In the genomic region with DNA sequence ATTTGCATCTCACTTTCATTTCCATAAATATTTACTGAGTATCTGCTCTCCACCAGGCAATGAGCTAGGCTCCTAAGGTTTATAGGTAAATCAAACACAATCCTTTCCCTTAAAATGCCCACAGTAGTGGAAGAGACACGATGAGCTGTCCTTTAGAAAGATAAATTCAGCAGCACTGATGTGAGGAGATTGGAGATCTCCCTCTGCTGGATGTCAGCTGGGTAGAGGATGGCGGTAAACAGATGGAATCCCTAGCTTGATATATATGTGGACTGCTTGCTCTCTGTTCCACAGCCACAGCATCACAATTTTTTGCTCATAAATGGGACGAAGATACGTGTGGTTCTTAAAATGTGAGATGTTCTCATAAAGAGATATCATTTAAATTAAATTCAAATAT, we compare ENCODE assay signal across 12 cellular contexts.
DNase-seq lines count a peak whose midpoint lies in the region; ATAC-seq, FAIRE-seq and TF ChIP-seq lines count a peak whose summit lies in the region.
"Had no signal": no experiment of that assay in that cellular context is flagged by ENCODE, and none has a peak within 500 bp of the region (broad histone marks: within the 10 kb centered on the region; RNA-seq: fewer than 3 reads in every experiment).

No MANE protein-coding gene starts in this region.

- no peaks in the 10 kb centered on the region for H3K36me3 Mint-ChIP-seq in activated CD4-positive, alpha-beta T cell treated with anti-CD3 and anti-CD28 coated beads, Interleukin-2, amount 10 ng/mL, durations not matched to agents 24 days and 14 days (ENCODE audit: low read depth)
- H3K36me3 Mint-ChIP-seq: stimulated activated effector memory CD8-positive, alpha-beta T cell treated with anti-CD3 and anti-CD28 coated beads, Interleukin-12 subunit alpha, Interleukin-12 subunit beta, amount 100 ng/mL, for 72 hours had no signal

- H3K36me3 ChIP-seq in bronchial epithelial cell (ENCODE audit: control insufficient read depth, insufficient read depth, low read length) (no peaks in the 10 kb centered on the region), upper lobe of right lung (no peaks in the 10 kb centered on the region)
- H3K36me3 ChIP-seq: BLaER1 treated with 17β-estradiol and CSF1 and Interleukin-3, amounts not matched to agents 10 nM and 100 nM had no signal

- no peak for FAIRE-seq in bronchial epithelial cell (lab: Jason Lieb, UNC)

- intact Hi-C loops in left cardiac atrium (cut with DNase I), result loop anchor here in 1 of 2 donors (10.0 kb wide), 1 partner anchor 223 kb away; no protein-coding TSS in a partner anchor
- intact Hi-C loops in Right ventricle myocardium inferior (cut with DNase I), result loop anchor here (10.0 kb wide), 1 partner anchor 213 kb away; the partner anchor contains the start of gene RASGEF1B
- intact Hi-C loops in upper lobe of right lung (cut with DNase I), result no loop called here
- intact Hi-C loops in activated CD4-positive, alpha-beta T cell treated with anti-CD3 and anti-CD28 coated beads, Interleukin-2, amount 10 ng/mL, durations not matched to agents 24 days and 14 days (cut with micrococcal nuclease), result no loop called here

- H3K9me3 ChIP-seq in upper lobe of right lung, result no peaks in the 10 kb centered on the region
- H3K9me3 ChIP-seq: BLaER1 treated with 17β-estradiol and CSF1 and Interleukin-3, amounts not matched to agents 10 nM and 100 nM had no signal

- H3K27me3 Mint-ChIP-seq in activated CD4-positive, alpha-beta T cell treated with anti-CD3 and anti-CD28 coated beads, Interleukin-2, amount 10 ng/mL, durations not matched to agents 24 days and 14 days, result no peaks in the 10 kb centered on the region

- ATAC-seq in left cardiac atrium (peak; percentile 49 to 67), Right ventricle myocardium inferior (no peak), upper lobe of right lung (peak; percentile 52), esophagus mucosa (no peak)
- ATAC-seq: Panc1; stimulated activated effector memory CD8-positive, alpha-beta T cell treated with anti-CD3 and anti-CD28 coated beads, Interleukin-12 subunit alpha, Interleukin-12 subunit beta, amount 100 ng/mL, for 72 hours had no signal

- DNase-seq in left cardiac atrium, result no peak
- no peak for DNase-seq in Right ventricle myocardium inferior (ENCODE audit: missing footprints)
- DNase-seq in bronchial epithelial cell (ENCODE audit: low read depth), result peak; percentile 35
- peak; percentile 48 for DNase-seq in kidney tubule cell (ENCODE audit: low spot score)
- no peak for DNase-seq in upper lobe of right lung
- no peak for DNase-seq in activated CD4-positive, alpha-beta T cell treated with anti-CD3 and anti-CD28 coated beads, Interleukin-2, amount 10 ng/mL, durations not matched to agents 24 days and 14 days
- no peak for DNase-seq in NCI-H774 (lab: John Stamatoyannopoulos, UW)
- DNase-seq: glutamatergic neuron had no signal

- no peaks in the 10 kb centered on the region for H3K4me1 Mint-ChIP-seq in activated CD4-positive, alpha-beta T cell treated with anti-CD3 and anti-CD28 coated beads, Interleukin-2, amount 10 ng/mL, durations not matched to agents 24 days and 14 days
- H3K4me1 Mint-ChIP-seq: stimulated activated effector memory CD8-positive, alpha-beta T cell treated with anti-CD3 and anti-CD28 coated beads, Interleukin-12 subunit alpha, Interleukin-12 subunit beta, amount 100 ng/mL, for 72 hours had no signal

- no peaks in the 10 kb centered on the region for H3K9me3 Mint-ChIP-seq in activated CD4-positive, alpha-beta T cell treated with anti-CD3 and anti-CD28 coated beads, Interleukin-2, amount 10 ng/mL, durations not matched to agents 24 days and 14 days
- H3K9me3 Mint-ChIP-seq: stimulated activated effector memory CD8-positive, alpha-beta T cell treated with anti-CD3 and anti-CD28 coated beads, Interleukin-12 subunit alpha, Interleukin-12 subunit beta, amount 100 ng/mL, for 72 hours had no signal

- H3K4me1 ChIP-seq in upper lobe of right lung, result no peaks in the 10 kb centered on the region

- H3K27ac ChIP-seq in upper lobe of right lung, result no peak overlapping the region
- H3K27ac ChIP-seq: BLaER1 treated with 17β-estradiol and CSF1 and Interleukin-3, amounts not matched to agents 10 nM and 100 nM had no signal

- no peak overlapping the region for H3K4me3 Mint-ChIP-seq in activated CD4-positive, alpha-beta T cell treated with anti-CD3 and anti-CD28 coated beads, Interleukin-2, amount 10 ng/mL, durations not matched to agents 24 days and 14 days
- H3K4me3 Mint-ChIP-seq: stimulated activated effector memory CD8-positive, alpha-beta T cell treated with anti-CD3 and anti-CD28 coated beads, Interleukin-12 subunit alpha, Interleukin-12 subunit beta, amount 100 ng/mL, for 72 hours had no signal

- H3K27me3 ChIP-seq in bronchial epithelial cell (ENCODE audit: control insufficient read depth, insufficient read depth, low read length) (no peaks in the 10 kb centered on the region), upper lobe of right lung (no peaks in the 10 kb centered on the region)
- H3K27me3 ChIP-seq: BLaER1 treated with 17β-estradiol and CSF1 and Interleukin-3, amounts not matched to agents 10 nM and 100 nM had no signal

- H3K27ac Mint-ChIP-seq in activated CD4-positive, alpha-beta T cell treated with anti-CD3 and anti-CD28 coated beads, Interleukin-2, amount 10 ng/mL, durations not matched to agents 24 days and 14 days, result no peak overlapping the region
- H3K27ac Mint-ChIP-seq: stimulated activated effector memory CD8-positive, alpha-beta T cell treated with anti-CD3 and anti-CD28 coated beads, Interleukin-12 subunit alpha, Interleukin-12 subunit beta, amount 100 ng/mL, for 72 hours had no signal

- peak; percentile 46 for TF ChIP-seq CTCF in bronchial epithelial cell (IDR thresholded peaks at IDR 0.05; ENCODE audit: insufficient read depth, low read length, severe bottlenecking)
- TF ChIP-seq CTCF in upper lobe of right lung (IDR thresholded peaks at IDR 0.05), result peak; percentile 34

- H3K4me3 ChIP-seq in bronchial epithelial cell (ENCODE audit: low read depth, low read length), result no peak overlapping the region
- H3K4me3 ChIP-seq in upper lobe of right lung, result no peak overlapping the region
- H3K4me3 ChIP-seq: BLaER1 treated with 17β-estradiol and CSF1 and Interleukin-3, amounts not matched to agents 10 nM and 100 nM had no signal

Comparison
In these comparisons a context has a peak if more than half of its experiments do, and no peak if none do; other contexts are left out.
1. ATAC-seq: peak in left cardiac atrium (2 of 2) and upper lobe of right lung (single experiment); none in Right ventricle myocardium inferior (single experiment) and esophagus mucosa (single experiment).
2. DNase-seq: peak in bronchial epithelial cell (single experiment) and kidney tubule cell (single experiment); none in left cardiac atrium (single experiment), Right ventricle myocardium inferior (single experiment), upper lobe of right lung (single experiment), activated CD4-positive, alpha-beta T cell treated with anti-CD3 and anti-CD28 coated beads, Interleukin-2, amount 10 ng/mL, durations not matched to agents 24 days and 14 days (single experiment) and NCI-H774 (single experiment).